ENCODE assay signal across 1 cellular context in the genomic region with DNA sequence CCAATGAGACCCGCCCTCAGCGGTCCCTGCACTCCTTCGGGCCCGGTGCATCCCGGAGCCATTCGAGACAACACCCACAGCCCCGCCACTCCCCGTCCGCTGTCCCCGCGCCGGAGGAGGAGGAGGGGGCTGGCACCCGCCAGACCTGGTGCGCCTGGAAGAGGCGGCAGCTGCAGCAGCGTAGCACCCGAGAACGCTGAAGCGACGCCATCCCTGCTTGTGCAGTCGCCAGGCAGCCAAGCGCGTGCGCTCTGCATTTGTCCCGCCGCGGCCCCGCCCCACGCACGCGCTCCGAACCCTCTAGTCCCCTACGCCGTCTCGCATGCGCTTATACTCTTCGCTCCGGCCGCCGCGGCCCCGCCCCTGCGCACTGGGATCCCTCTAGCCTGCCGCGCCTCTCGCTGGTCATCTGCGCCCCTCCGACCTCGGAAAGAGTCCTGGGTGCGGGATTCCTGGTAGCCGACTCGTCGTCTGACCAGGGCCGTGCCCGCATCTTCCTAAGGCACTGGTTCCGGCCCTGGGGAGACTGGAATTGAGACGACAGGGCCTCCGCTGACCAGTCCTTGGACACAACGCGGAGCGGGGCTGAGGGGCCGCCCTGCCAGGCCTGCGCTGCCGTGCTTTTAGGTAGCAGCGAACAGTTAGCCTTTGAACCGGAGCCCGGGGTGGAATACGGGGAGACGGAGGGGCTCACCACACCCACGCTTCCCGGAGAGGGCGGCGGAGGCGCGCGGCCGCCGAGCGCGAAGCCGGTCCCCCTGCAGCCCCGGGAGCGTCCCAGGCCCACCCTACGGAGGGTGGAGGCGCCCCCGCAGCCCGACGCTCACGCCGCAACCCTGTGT.
TF ChIP-seq lines count a peak whose summit lies in the region.

A gene with protein sequence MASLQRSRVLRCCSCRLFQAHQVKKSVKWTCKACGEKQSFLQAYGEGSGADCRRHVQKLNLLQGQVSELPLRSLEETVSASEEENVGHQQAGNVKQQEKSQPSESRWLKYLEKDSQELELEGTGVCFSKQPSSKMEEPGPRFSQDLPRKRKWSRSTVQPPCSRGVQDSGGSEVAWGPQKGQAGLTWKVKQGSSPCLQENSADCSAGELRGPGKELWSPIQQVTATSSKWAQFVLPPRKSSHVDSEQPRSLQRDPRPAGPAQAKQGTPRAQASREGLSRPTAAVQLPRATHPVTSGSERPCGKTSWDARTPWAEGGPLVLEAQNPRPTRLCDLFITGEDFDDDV (minus strand): TSS at position 232 of the 842 bp plus-strand sequence. CDS start 21 bp downstream, at position 211.

TF ChIP-seq in HepG2, 621 proteins besides CTCF, POLR2A, EP300 and RAD21 (continued from another document and continues in another):
- TF ChIP-seq, protein P1, sequence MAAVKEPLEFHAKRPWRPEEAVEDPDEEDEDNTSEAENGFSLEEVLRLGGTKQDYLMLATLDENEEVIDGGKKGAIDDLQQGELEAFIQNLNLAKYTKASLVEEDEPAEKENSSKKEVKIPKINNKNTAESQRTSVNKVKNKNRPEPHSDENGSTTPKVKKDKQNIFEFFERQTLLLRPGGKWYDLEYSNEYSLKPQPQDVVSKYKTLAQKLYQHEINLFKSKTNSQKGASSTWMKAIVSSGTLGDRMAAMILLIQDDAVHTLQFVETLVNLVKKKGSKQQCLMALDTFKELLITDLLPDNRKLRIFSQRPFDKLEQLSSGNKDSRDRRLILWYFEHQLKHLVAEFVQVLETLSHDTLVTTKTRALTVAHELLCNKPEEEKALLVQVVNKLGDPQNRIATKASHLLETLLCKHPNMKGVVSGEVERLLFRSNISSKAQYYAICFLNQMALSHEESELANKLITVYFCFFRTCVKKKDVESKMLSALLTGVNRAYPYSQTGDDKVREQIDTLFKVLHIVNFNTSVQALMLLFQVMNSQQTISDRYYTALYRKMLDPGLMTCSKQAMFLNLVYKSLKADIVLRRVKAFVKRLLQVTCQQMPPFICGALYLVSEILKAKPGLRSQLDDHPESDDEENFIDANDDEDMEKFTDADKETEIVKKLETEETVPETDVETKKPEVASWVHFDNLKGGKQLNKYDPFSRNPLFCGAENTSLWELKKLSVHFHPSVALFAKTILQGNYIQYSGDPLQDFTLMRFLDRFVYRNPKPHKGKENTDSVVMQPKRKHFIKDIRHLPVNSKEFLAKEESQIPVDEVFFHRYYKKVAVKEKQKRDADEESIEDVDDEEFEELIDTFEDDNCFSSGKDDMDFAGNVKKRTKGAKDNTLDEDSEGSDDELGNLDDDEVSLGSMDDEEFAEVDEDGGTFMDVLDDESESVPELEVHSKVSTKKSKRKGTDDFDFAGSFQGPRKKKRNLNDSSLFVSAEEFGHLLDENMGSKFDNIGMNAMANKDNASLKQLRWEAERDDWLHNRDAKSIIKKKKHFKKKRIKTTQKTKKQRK (IDR thresholded peaks at IDR 0.05; ENCODE audit: low read length): no peak
- TF ChIP-seq RBM22 (optimal IDR thresholded peaks at IDR 0.05; ENCODE audit: low read length): no peak
- TF ChIP-seq GATAD1 (CRISPR knock-in tag; IDR thresholded peaks at IDR 0.05): peak; percentile 84
- peak; percentile 14; the same call in 1 of the 2 replicates for TF ChIP-seq ZNF703 (CRISPR knock-in tag; IDR thresholded peaks at IDR 0.05; ENCODE audit: borderline replicate concordance)
- no peak; the same call in 1 of the 2 replicates for TF ChIP-seq FLYWCH1 (CRISPR knock-in tag; IDR thresholded peaks at IDR 0.05)
- 0 out of 2 replicates have a peak, but pooled peaks have one; percentile 35 for TF ChIP-seq WIZ (CRISPR knock-in tag; IDR thresholded peaks at IDR 0.05)
- no peak for TF ChIP-seq ZNF550 (CRISPR knock-in tag; IDR thresholded peaks at IDR 0.05; ENCODE audit: borderline replicate concordance)
- TF ChIP-seq PLRG1 (conservative IDR thresholded peaks at IDR 0.05): no peak
- peak; percentile 24; the same call in 1 of the 2 replicates for TF ChIP-seq ZNF746 (CRISPR knock-in tag; IDR thresholded peaks at IDR 0.05)
- TF ChIP-seq KDM5B (CRISPR knock-in tag; IDR thresholded peaks at IDR 0.05; ENCODE audit: borderline replicate concordance): peak; percentile 98; the same call in 1 of the 2 replicates
- TF ChIP-seq PAX8 (CRISPR knock-in tag; IDR thresholded peaks at IDR 0.05; ENCODE audit: borderline replicate concordance): peak; percentile 45; the same call in 1 of the 2 replicates
- TF ChIP-seq TAF1 (CRISPR knock-in tag; IDR thresholded peaks at IDR 0.05): peak; percentile 85
- TF ChIP-seq RBM39 (IDR thresholded peaks at IDR 0.05; ENCODE audit: low read depth, low read length, poor library complexity, severe bottlenecking): no peak
- TF ChIP-seq, protein P2, sequence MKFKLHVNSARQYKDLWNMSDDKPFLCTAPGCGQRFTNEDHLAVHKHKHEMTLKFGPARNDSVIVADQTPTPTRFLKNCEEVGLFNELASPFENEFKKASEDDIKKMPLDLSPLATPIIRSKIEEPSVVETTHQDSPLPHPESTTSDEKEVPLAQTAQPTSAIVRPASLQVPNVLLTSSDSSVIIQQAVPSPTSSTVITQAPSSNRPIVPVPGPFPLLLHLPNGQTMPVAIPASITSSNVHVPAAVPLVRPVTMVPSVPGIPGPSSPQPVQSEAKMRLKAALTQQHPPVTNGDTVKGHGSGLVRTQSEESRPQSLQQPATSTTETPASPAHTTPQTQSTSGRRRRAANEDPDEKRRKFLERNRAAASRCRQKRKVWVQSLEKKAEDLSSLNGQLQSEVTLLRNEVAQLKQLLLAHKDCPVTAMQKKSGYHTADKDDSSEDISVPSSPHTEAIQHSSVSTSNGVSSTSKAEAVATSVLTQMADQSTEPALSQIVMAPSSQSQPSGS (CRISPR knock-in tag; IDR thresholded peaks at IDR 0.05): peak; percentile 44; the same call in 1 of the 2 replicates
- no peak for TF ChIP-seq MBD4 (IDR thresholded peaks at IDR 0.05; ENCODE audit: borderline replicate concordance, low read length)
- TF ChIP-seq SP5 (CRISPR knock-in tag; IDR thresholded peaks at IDR 0.05; ENCODE audit: borderline replicate concordance, low read depth): peak; percentile 88
- TF ChIP-seq, protein P3, sequence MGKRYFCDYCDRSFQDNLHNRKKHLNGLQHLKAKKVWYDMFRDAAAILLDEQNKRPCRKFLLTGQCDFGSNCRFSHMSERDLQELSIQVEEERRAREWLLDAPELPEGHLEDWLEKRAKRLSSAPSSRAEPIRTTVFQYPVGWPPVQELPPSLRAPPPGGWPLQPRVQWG (CRISPR knock-in tag; IDR thresholded peaks at IDR 0.05; ENCODE audit: borderline replicate concordance, low read depth): no peak
- TF ChIP-seq, protein P4, sequence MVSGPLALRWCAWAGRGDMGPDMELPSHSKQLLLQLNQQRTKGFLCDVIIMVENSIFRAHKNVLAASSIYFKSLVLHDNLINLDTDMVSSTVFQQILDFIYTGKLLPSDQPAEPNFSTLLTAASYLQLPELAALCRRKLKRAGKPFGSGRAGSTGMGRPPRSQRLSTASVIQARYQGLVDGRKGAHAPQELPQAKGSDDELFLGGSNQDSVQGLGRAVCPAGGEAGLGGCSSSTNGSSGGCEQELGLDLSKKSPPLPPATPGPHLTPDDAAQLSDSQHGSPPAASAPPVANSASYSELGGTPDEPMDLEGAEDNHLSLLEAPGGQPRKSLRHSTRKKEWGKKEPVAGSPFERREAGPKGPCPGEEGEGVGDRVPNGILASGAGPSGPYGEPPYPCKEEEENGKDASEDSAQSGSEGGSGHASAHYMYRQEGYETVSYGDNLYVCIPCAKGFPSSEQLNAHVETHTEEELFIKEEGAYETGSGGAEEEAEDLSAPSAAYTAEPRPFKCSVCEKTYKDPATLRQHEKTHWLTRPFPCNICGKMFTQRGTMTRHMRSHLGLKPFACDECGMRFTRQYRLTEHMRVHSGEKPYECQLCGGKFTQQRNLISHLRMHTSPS (CRISPR knock-in tag; IDR thresholded peaks at IDR 0.05; ENCODE audit: low read depth): peak; percentile 51; the same call in 1 of the 2 replicates
- TF ChIP-seq SRSF9 (IDR thresholded peaks at IDR 0.05; ENCODE audit: borderline replicate concordance, insufficient read depth, low read depth, low read length, poor library complexity, severe bottlenecking): no peak
- TF ChIP-seq CCAR2 (optimal IDR thresholded peaks at IDR 0.05; ENCODE audit: low read depth, low read length): no peak
- TF ChIP-seq ATF7 (IDR thresholded peaks at IDR 0.05): no peak
- TF ChIP-seq ATF7 (CRISPR knock-in tag; IDR thresholded peaks at IDR 0.05): peak; percentile 43; the same call in 1 of the 2 replicates
- TF ChIP-seq GZF1 (CRISPR knock-in tag; IDR thresholded peaks at IDR 0.05): peak; percentile 93
- TF ChIP-seq KLF6 (CRISPR knock-in tag; IDR thresholded peaks at IDR 0.05): peak; percentile 79; the same call in 1 of the 2 replicates
- TF ChIP-seq SP4 (CRISPR knock-in tag; IDR thresholded peaks at IDR 0.05): peak; percentile 94
- peak; percentile 91; the same call in 1 of the 2 replicates for TF ChIP-seq ARNT2 (CRISPR knock-in tag; IDR thresholded peaks at IDR 0.05; ENCODE audit: low read depth)
- TF ChIP-seq KAT8 (CRISPR knock-in tag; IDR thresholded peaks at IDR 0.05): peak; percentile 86
- TF ChIP-seq HNF4G (IDR thresholded peaks at IDR 0.05; ENCODE audit: borderline replicate concordance, low read depth, low read length): peak; percentile 30; the same call in 1 of the 2 replicates
- no peak for TF ChIP-seq HNF4G (CRISPR knock-in tag; IDR thresholded peaks at IDR 0.05; ENCODE audit: borderline replicate concordance, low read depth)
- TF ChIP-seq EHMT2 (IDR thresholded peaks at IDR 0.05; ENCODE audit: borderline replicate concordance, low read depth, low read length): no peak
- TF ChIP-seq, protein P5, sequence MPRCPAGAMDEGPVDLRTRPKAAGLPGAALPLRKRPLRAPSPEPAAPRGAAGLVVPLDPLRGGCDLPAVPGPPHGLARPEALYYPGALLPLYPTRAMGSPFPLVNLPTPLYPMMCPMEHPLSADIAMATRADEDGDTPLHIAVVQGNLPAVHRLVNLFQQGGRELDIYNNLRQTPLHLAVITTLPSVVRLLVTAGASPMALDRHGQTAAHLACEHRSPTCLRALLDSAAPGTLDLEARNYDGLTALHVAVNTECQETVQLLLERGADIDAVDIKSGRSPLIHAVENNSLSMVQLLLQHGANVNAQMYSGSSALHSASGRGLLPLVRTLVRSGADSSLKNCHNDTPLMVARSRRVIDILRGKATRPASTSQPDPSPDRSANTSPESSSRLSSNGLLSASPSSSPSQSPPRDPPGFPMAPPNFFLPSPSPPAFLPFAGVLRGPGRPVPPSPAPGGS (CRISPR knock-in tag; IDR thresholded peaks at IDR 0.05): peak; percentile 88
- peak; percentile 41; the same call in 1 of the 2 replicates for TF ChIP-seq ISL2 (CRISPR knock-in tag; IDR thresholded peaks at IDR 0.05)
- TF ChIP-seq, protein P6, sequence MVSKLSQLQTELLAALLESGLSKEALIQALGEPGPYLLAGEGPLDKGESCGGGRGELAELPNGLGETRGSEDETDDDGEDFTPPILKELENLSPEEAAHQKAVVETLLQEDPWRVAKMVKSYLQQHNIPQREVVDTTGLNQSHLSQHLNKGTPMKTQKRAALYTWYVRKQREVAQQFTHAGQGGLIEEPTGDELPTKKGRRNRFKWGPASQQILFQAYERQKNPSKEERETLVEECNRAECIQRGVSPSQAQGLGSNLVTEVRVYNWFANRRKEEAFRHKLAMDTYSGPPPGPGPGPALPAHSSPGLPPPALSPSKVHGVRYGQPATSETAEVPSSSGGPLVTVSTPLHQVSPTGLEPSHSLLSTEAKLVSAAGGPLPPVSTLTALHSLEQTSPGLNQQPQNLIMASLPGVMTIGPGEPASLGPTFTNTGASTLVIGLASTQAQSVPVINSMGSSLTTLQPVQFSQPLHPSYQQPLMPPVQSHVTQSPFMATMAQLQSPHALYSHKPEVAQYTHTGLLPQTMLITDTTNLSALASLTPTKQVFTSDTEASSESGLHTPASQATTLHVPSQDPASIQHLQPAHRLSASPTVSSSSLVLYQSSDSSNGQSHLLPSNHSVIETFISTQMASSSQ (IDR thresholded peaks at IDR 0.05; ENCODE audit: low read depth): no peak
- TF ChIP-seq, protein P6 (CRISPR knock-in tag; IDR thresholded peaks at IDR 0.05; ENCODE audit: borderline replicate concordance): peak; percentile 48; the same call in 1 of the 2 replicates
- peak; percentile 16 for TF ChIP-seq TEAD3 (CRISPR knock-in tag; optimal IDR thresholded peaks at IDR 0.05; ENCODE audit: borderline replicate concordance)
- peak; percentile 98 for TF ChIP-seq IRX3 (CRISPR knock-in tag; IDR thresholded peaks at IDR 0.05; ENCODE audit: borderline replicate concordance, low read depth)
- no peak for TF ChIP-seq MAFK (conservative IDR thresholded peaks at IDR 0.05 in 1 of 2, IDR thresholded peaks at IDR 0.05 in 1 of 2; ENCODE audit: low read length in 2 of 2)
- TF ChIP-seq RFXANK (CRISPR knock-in tag; IDR thresholded peaks at IDR 0.05): peak; percentile 38; the same call in 1 of the 2 replicates
- TF ChIP-seq MEIS1 (CRISPR knock-in tag; IDR thresholded peaks at IDR 0.05; ENCODE audit: borderline replicate concordance): no peak
- no peak for TF ChIP-seq ZNF850 (CRISPR knock-in tag; conservative IDR thresholded peaks at IDR 0.05)
- TF ChIP-seq, protein P7, sequence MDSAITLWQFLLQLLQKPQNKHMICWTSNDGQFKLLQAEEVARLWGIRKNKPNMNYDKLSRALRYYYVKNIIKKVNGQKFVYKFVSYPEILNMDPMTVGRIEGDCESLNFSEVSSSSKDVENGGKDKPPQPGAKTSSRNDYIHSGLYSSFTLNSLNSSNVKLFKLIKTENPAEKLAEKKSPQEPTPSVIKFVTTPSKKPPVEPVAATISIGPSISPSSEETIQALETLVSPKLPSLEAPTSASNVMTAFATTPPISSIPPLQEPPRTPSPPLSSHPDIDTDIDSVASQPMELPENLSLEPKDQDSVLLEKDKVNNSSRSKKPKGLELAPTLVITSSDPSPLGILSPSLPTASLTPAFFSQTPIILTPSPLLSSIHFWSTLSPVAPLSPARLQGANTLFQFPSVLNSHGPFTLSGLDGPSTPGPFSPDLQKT (CRISPR knock-in tag; IDR thresholded peaks at IDR 0.05; ENCODE audit: borderline replicate concordance): no peak
- no peak; the same call in 1 of the 2 replicates for TF ChIP-seq ZNF589 (CRISPR knock-in tag; conservative IDR thresholded peaks at IDR 0.05)
- peak; percentile 18; the same call in 1 of the 2 replicates for TF ChIP-seq RARA (CRISPR knock-in tag; IDR thresholded peaks at IDR 0.05)
- no peak for TF ChIP-seq RORA (CRISPR knock-in tag; IDR thresholded peaks at IDR 0.05)
- TF ChIP-seq ATRX (CRISPR knock-in tag; IDR thresholded peaks at IDR 0.05; ENCODE audit: borderline replicate concordance): no peak
